In the genomic region with DNA sequence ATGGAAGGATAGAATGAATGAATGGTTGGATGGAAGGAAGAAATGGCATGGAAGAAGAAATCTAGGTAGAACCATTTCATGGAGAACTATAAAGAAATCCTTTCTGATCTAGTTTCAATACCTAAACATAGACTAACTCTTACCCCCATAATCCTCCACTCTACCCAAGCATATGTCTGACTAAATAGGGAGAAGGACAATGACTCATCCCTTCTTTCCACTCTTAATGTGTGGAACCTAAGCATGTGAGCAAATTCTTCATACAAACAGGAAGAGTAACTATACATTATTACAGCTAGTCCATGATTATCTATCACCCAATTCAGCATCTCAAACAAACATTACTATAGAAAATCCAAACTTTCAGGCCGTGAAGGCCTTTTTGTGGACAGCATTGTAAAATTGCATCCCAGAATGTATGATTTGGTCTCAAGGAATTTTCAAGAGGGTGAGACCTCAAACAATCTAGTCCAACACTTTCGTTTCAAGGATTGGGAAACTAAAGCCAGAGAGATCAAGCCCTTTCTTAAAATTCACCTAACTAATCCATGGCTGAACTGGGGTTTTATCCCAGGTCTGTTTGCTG, we compare ENCODE assay signal across 1 cellular context.
TF ChIP-seq lines count a peak whose summit lies in the region.

No MANE protein-coding gene starts in this region.

TF ChIP-seq in SK-N-SH treated with all-trans-retinoic acid at 6 μM for 48 hours, 23 proteins besides CTCF, POLR2A, EP300 and RAD21 (continued from another document):
- TF ChIP-seq ARNTL (CRISPR knock-in tag; IDR thresholded peaks at IDR 0.05; ENCODE audit: borderline replicate concordance, low read depth) (no peak), SNAI2 (CRISPR knock-in tag; IDR thresholded peaks at IDR 0.05) (no peak), ZFP3 (CRISPR knock-in tag; IDR thresholded peaks at IDR 0.05) (no peak), GLIS3 (CRISPR knock-in tag; IDR thresholded peaks at IDR 0.05) (no peak), ZC3H10 (CRISPR knock-in tag; IDR thresholded peaks at IDR 0.05) (no peak), ISL1 (CRISPR knock-in tag; IDR thresholded peaks at IDR 0.05) (no peak)
